In the genomic region with DNA sequence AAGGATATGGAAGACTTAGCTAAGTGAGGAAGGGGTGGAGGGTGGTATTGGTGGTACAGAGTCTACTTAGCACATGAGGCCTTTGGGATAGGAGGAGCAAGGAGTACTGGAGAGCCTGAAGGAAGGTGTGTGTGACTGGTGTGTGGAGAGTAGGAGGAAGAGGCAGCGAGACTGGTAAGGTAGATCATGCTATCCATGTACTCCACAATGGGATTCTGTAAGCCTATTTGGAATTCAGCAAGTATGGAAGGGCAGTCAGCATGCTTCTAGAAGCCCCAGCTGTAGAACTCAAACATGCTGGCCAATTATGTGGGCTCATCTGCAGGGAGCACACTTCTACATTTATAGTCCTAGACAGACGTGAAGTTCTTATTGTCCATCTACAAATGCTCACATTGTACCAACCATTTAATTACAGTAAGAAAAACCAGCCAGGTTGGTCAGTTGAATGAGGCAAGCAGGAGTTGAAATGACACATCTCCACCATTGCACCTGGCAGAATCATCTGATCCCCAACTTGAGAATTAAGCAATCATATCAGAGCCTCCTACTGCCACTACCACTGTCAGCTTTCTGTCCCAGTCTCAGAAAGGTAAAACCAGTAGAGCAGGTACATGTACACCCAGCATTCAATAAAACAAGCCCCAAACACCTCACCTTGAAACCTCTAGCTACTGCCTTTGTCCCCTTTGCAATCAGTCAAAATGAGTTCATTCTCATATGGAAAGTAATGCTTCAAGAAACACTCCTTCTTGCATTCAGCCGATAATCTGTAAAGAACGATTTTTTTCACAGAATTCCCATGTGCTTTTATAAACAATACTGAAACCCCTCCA, we compare ENCODE assay signal across 11 cellular contexts.
DNase-seq lines count a peak whose midpoint lies in the region; ATAC-seq, FAIRE-seq and TF ChIP-seq lines count a peak whose summit lies in the region.
"Had no signal": no experiment of that assay in that cellular context is flagged by ENCODE, and none has a peak within 500 bp of the region (broad histone marks: within the 10 kb centered on the region; RNA-seq: fewer than 3 reads in every experiment).

No MANE protein-coding gene starts in this region.

- H3K4me3 ChIP-seq in HepG2 (replicated peaks in 1 of 3; ENCODE audit: insufficient read depth in 1 of 3, low read depth in 2 of 3, low read length in 3 of 3): no peak overlapping the region
- no peak overlapping the region for H3K4me3 ChIP-seq in aorta (ENCODE audit: low read length in 2 of 2)
- H3K4me3 ChIP-seq: transverse colon had no signal

- TF ChIP-seq EP300 in HepG2 (IDR thresholded peaks at IDR 0.05; ENCODE audit: low read depth in 2 of 2, low read length in 2 of 2) (no peak), HepG2 (CRISPR knock-in tag; IDR thresholded peaks at IDR 0.05; ENCODE audit: borderline replicate concordance) (no peak)

- no peak for TF ChIP-seq CTCF in HepG2 (CRISPR knock-in tag; IDR thresholded peaks at IDR 0.05)

- in situ Hi-C loops in HepG2 (cut with HindIII; ENCODE audit: extremely low pct_ligation_motif_present, low pct_unique_long_range_greater_than_20kb): no loop called here

- BruUV-seq in HepG2 (replicated peaks; lab: Mats Ljungman, UMichigan): no TSS peak

- H3K27ac ChIP-seq in HepG2 (ENCODE audit: extremely low read length, insufficient read depth, low read length) (no peak overlapping the region), aorta (ENCODE audit: low read depth in 1 of 2, low read length in 2 of 2) (no peak overlapping the region)
- H3K27ac ChIP-seq: transverse colon had no signal

- DNase-seq in HepG2 (ENCODE audit: low spot score): no peak
- no peak for DNase-seq in HCEC 1CT
- DNase-seq in aorta: no peak
- DNase-seq in medulla oblongata (ENCODE audit: extremely low spot score): no peak
- no peak for DNase-seq in central memory CD4-positive, alpha-beta T cell
- DNase-seq: activated CD8-positive, alpha-beta T cell treated with anti-CD3 and anti-CD28 coated beads for 36 hours; Calu3; transverse colon had no signal

- no peak overlapping the region for H3K9ac ChIP-seq in HepG2 (ENCODE audit: insufficient read depth, low read depth, low read length)

- TF ChIP-seq POLR2A in HepG2 (IDR thresholded peaks at IDR 0.05; ENCODE audit: insufficient read depth in 1 of 2, low read depth in 2 of 2, low read length in 2 of 2): peak; percentile 21 to 24; a peak in 2 of 4 replicates

- 90% methylated on average over 4 of the region's 4 CpGs for WGBS in HepG2 (ENCODE audit: low lambda C conversion rate)
- WGBS in aorta, 2 donors: 66 to 68% methylated on average over 4 of the region's 4 CpGs

- TF ChIP-seq RAD21 in HepG2 (CRISPR knock-in tag; IDR thresholded peaks at IDR 0.05): no peak

- no peak overlapping the region for H3K4me2 ChIP-seq in HepG2 (ENCODE audit: low read depth, low read length)

- intact Hi-C loops in HepG2 (cut with micrococcal nuclease; ENCODE audit: unreplicated experiment) (no loop called here), aorta (cut with DNase I) (no loop called here)

- no peaks in the 10 kb centered on the region for H4K20me1 ChIP-seq in HepG2 (ENCODE audit: insufficient read depth, low read length)

- CTCF ChIA-PET in HepG2 (lab: Yijun Ruan, JAX; ENCODE audit: low intra/inter-chr PET ratio, low total read pairs): no interaction called here

- H3K4me1 ChIP-seq in HepG2 (ENCODE audit: insufficient read depth, low read length): peaks cover 86% of the 10 kb centered on the region
- H3K4me1 ChIP-seq in aorta (ENCODE audit: control insufficient read depth in 1 of 2, insufficient read depth in 2 of 2, low read length in 2 of 2): no peaks in the 10 kb centered on the region

- FAIRE-seq in HepG2 (lab: Jason Lieb, UNC): no peak

- H3K9me3 ChIP-seq in HepG2 (ENCODE audit: low read length): no peaks in the 10 kb centered on the region
- H3K9me3 ChIP-seq in aorta (ENCODE audit: control insufficient read depth, low read length): no peaks in the 10 kb centered on the region
- H3K9me3 ChIP-seq: transverse colon had no signal

- H3K79me2 ChIP-seq in HepG2 (ENCODE audit: insufficient read depth, low read length): no peaks in the 10 kb centered on the region

- ATAC-seq in GM18498 (IDR thresholded peaks at IDR 0.05; ENCODE audit: unreplicated experiment) (peak; percentile 36), GM21576 (IDR thresholded peaks at IDR 0.05; ENCODE audit: unreplicated experiment) (peak; percentile 43), HG03469 (IDR thresholded peaks at IDR 0.05; ENCODE audit: unreplicated experiment) (peak; percentile 41), HepG2 (no peak), aorta (ENCODE audit: low FRiP score) (no peak)
- ATAC-seq: activated CD8-positive, alpha-beta T cell treated with anti-CD3 and anti-CD28 coated beads for 36 hours had no signal

- H2AFZ ChIP-seq in HepG2 (ENCODE audit: low read length): no peak overlapping the region

- H3K27me3 ChIP-seq in HepG2 (ENCODE audit: control insufficient read depth in 1 of 2, insufficient read depth in 2 of 2, low read length in 2 of 2) (no peaks in the 10 kb centered on the region), aorta (ENCODE audit: control insufficient read depth in 1 of 2, insufficient read depth in 2 of 2, low read length in 1 of 2) (no peaks in the 10 kb centered on the region)
- H3K27me3 ChIP-seq: transverse colon had no signal

- POLR2A ChIA-PET in HepG2 (lab: Yijun Ruan, JAX): interaction anchor here (2.1 kb wide), 1 partner anchor 21 kb away, joined by 6 read pairs; no protein-coding TSS in a partner anchor

- H3K36me3 ChIP-seq in HepG2 (replicated peaks in 1 of 2; ENCODE audit: control insufficient read depth in 1 of 2, insufficient read depth in 2 of 2, low read length in 2 of 2): peaks cover 3 to 10% of the 10 kb centered on the region in 2 experiments; a peak in 4 of 5 replicates
- peaks cover 0 to 2% of the 10 kb centered on the region in 2 donors for H3K36me3 ChIP-seq in aorta (ENCODE audit: control insufficient read depth in 1 of 2, insufficient read depth in 2 of 2, low read length in 1 of 2)

TF ChIP-seq in HepG2, 621 proteins besides CTCF, POLR2A, EP300 and RAD21 (continues in another document):
- TF ChIP-seq RBM22 (optimal IDR thresholded peaks at IDR 0.05; ENCODE audit: low read length): peak; percentile 58
- TF ChIP-seq ZC3H4 (CRISPR knock-in tag; IDR thresholded peaks at IDR 0.05; ENCODE audit: borderline replicate concordance): 0 out of 2 replicates have a peak, but pooled peaks have one; percentile 48
- peak; percentile 31; the same call in 1 of the 2 replicates for TF ChIP-seq PAF1 (CRISPR knock-in tag; IDR thresholded peaks at IDR 0.05)
- peak; percentile 59 for TF ChIP-seq AGO2 (optimal IDR thresholded peaks at IDR 0.05; ENCODE audit: low read depth, low read length)
- peak; percentile 71; the same call in 1 of the 2 replicates for TF ChIP-seq MBD4 (IDR thresholded peaks at IDR 0.05; ENCODE audit: borderline replicate concordance, low read length)

Comparison
In these comparisons a context has a peak if more than half of its experiments do, and no peak if none do; other contexts are left out.
1. ATAC-seq: peak in GM18498 (single experiment), GM21576 (single experiment) and HG03469 (single experiment); none in HepG2 (single experiment) and aorta (single experiment).